ENCODE assay signal across 24 cellular contexts in the genomic region with DNA sequence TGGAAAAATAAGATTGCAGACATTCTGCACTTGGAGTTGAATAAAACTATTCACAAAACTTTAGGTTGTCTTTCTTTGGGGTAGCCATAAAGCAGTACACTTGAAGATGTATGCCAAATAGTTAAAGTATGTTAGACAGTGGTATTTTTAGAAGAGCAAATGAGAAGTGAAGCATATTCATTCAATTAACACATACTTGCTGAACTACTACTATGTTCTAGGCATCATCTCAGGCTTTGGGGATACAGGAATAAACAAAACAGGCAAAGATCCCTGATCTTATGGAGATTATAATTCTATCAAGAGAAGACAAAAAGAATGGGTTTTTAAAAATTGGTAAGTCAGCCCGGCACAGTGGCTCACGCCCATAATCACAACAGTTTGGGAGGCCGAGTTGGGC. TPM values are rescaled to one million over a fixed set of nuclear protein-coding genes. Genes with fewer than 3 reads are reported as not detected.
A peak's percentile ranks its signal among the peaks of the same experiment; 100 is the strongest.
DNase-seq lines count a peak whose midpoint lies in the region; ATAC-seq, FAIRE-seq and TF ChIP-seq lines count a peak whose summit lies in the region.
"Had no signal": no experiment of that assay in that cellular context is flagged by ENCODE, and none has a peak within 500 bp of the region (broad histone marks: within the 10 kb centered on the region; RNA-seq: fewer than 3 reads in every experiment).

No MANE protein-coding gene starts in this region.

- FAIRE-seq in GM12892 (lab: Jason Lieb, UNC): peak; percentile 27
- FAIRE-seq: A549, GM12878, GM19239 had no signal

- H3K36me3 Mint-ChIP-seq in activated naive CD8-positive, alpha-beta T cell: peaks cover 9% of the 10 kb centered on the region
- peaks cover 12% of the 10 kb centered on the region for H3K36me3 Mint-ChIP-seq in activated naive CD8-positive, alpha-beta T cell treated with anti-CD3 and anti-CD28 coated beads, Interleukin-2, amount 50 U/mL, for 24 hours (ENCODE audit: low read depth)

- H3K9ac ChIP-seq in SK-N-MC (ENCODE audit: insufficient read length): no peak overlapping the region
- H3K9ac ChIP-seq: BLaER1 treated with 17β-estradiol and CSF1 and Interleukin-3, amounts not matched to agents 10 nM and 100 nM had no signal

- no peak for DNase-seq in activated naive CD8-positive, alpha-beta T cell treated with anti-CD3 and anti-CD28 coated beads, Interleukin-2, amount 50 U/mL, for 24 hours
- no peak for DNase-seq in GM12892 (ENCODE audit: insufficient read length)
- DNase-seq in SK-N-MC (ENCODE audit: low read depth, low spot score): no peak
- DNase-seq in gastrocnemius medialis: no peak
- no peak for DNase-seq in pons (ENCODE audit: low spot score)
- no peak for DNase-seq in HT-29 (ENCODE audit: low spot score)
- DNase-seq: AML-193; CD4-positive, alpha-beta T cell; CD8-positive, alpha-beta T cell; DMS 273 treated with DMSO at 0.1 percent for 48 hours; DMS153; DMS53; DMS79; DND-41; EL; GDM1 had no signal

- H3K27me3 Mint-ChIP-seq in activated naive CD8-positive, alpha-beta T cell: no peaks in the 10 kb centered on the region
- no peaks in the 10 kb centered on the region for H3K27me3 Mint-ChIP-seq in activated naive CD8-positive, alpha-beta T cell treated with anti-CD3 and anti-CD28 coated beads, Interleukin-2, amount 50 U/mL, for 24 hours
- H3K27me3 Mint-ChIP-seq: B cell; CD4-positive, alpha-beta T cell had no signal

- peaks cover 10% of the 10 kb centered on the region for H3K4me1 Mint-ChIP-seq in activated naive CD8-positive, alpha-beta T cell (ENCODE audit: low read depth)
- peaks cover 11% of the 10 kb centered on the region for H3K4me1 Mint-ChIP-seq in activated naive CD8-positive, alpha-beta T cell treated with anti-CD3 and anti-CD28 coated beads, Interleukin-2, amount 50 U/mL, for 24 hours

- H3K27ac Mint-ChIP-seq in activated naive CD8-positive, alpha-beta T cell: peak overlapping the region; percentile 41
- H3K27ac Mint-ChIP-seq in activated naive CD8-positive, alpha-beta T cell treated with anti-CD3 and anti-CD28 coated beads, Interleukin-2, amount 50 U/mL, for 24 hours: no peak overlapping the region
- H3K27ac Mint-ChIP-seq: B cell; CD4-positive, alpha-beta T cell; CD8-positive, alpha-beta T cell had no signal

- intact Hi-C loops in gastrocnemius medialis (cut with DNase I; ENCODE audit: low total_unique reads): loop anchor here (10.0 kb wide), 1 partner anchor 67 kb away; a partner anchor contains a TSS

- H3K4me3 ChIP-seq in SK-N-MC (no peak overlapping the region), gastrocnemius medialis (no peak overlapping the region)
- H3K4me3 ChIP-seq: A549; BLaER1 treated with 17β-estradiol and CSF1 and Interleukin-3, amounts not matched to agents 10 nM and 100 nM; GM12878 had no signal

- H3K9me3 ChIP-seq in SK-N-MC (ENCODE audit: low read depth, low read length): no peaks in the 10 kb centered on the region
- no peaks in the 10 kb centered on the region for H3K9me3 ChIP-seq in gastrocnemius medialis
- H3K9me3 ChIP-seq: A549 had no signal

- no peak for ATAC-seq in activated naive CD8-positive, alpha-beta T cell treated with anti-CD3 and anti-CD28 coated beads, Interleukin-2, amount 50 U/mL, for 24 hours
- no peak for ATAC-seq in gastrocnemius medialis
- ATAC-seq: A549; CD8-positive, alpha-beta T cell; GM12878 had no signal

- no peak overlapping the region for H3K4me3 Mint-ChIP-seq in activated naive CD8-positive, alpha-beta T cell
- H3K4me3 Mint-ChIP-seq in activated naive CD8-positive, alpha-beta T cell treated with anti-CD3 and anti-CD28 coated beads, Interleukin-2, amount 50 U/mL, for 24 hours: no peak overlapping the region
- H3K4me3 Mint-ChIP-seq: B cell; CD4-positive, alpha-beta T cell; CD8-positive, alpha-beta T cell had no signal

- H3K36me3 ChIP-seq in SK-N-MC (ENCODE audit: insufficient read depth, low read length) (peaks cover 52% of the 10 kb centered on the region), gastrocnemius medialis (no peaks in the 10 kb centered on the region)

- TF ChIP-seq POLR2A in GM12892 (IDR thresholded peaks at IDR 0.05; ENCODE audit: low read depth, low read length) (no peak), gastrocnemius medialis (IDR thresholded peaks at IDR 0.05) (no peak)

- in situ Hi-C loops in gastrocnemius medialis (cut with MboI; ENCODE audit: low sequenced_read_pairs in 4 of 4): no loop called here

- TF ChIP-seq CTCF in gastrocnemius medialis (IDR thresholded peaks at IDR 0.05 in 4 of 5, conservative IDR thresholded peaks at IDR 0.05 in 1 of 5): no peak

- peak overlapping the region; percentile 50; the same call in 1 of the 2 replicates for H3K27ac ChIP-seq in SK-N-MC
- peak overlapping the region; percentile 23 to 88 (median 52) for H3K27ac ChIP-seq in gastrocnemius medialis
- H3K27ac ChIP-seq: 22Rv1; A549; BLaER1 treated with 17β-estradiol and CSF1 and Interleukin-3, amounts not matched to agents 10 nM and 100 nM; C4-2B had no signal

- H3K9me3 Mint-ChIP-seq in activated naive CD8-positive, alpha-beta T cell (ENCODE audit: low read depth): no peaks in the 10 kb centered on the region
- no peaks in the 10 kb centered on the region for H3K9me3 Mint-ChIP-seq in activated naive CD8-positive, alpha-beta T cell treated with anti-CD3 and anti-CD28 coated beads, Interleukin-2, amount 50 U/mL, for 24 hours
- H3K9me3 Mint-ChIP-seq: CD4-positive, alpha-beta T cell; CD8-positive, alpha-beta T cell had no signal

- H3K4me1 ChIP-seq in gastrocnemius medialis: peaks cover 9 to 10% of the 10 kb centered on the region in 2 donors
- H3K4me1 ChIP-seq: A549 had no signal

- H3K27me3 ChIP-seq in gastrocnemius medialis: no peaks in the 10 kb centered on the region

RNA-seq across cellular contexts. Expression of a gene that starts 29.0 kb away (rescaled TPM):
- 236 TPM for polyA plus RNA-seq in GM12892 (2012; ENCODE audit: missing spikeins)
- total RNA-seq in gastrocnemius medialis: 100 to 1,000 TPM; 113 to 339 (median 248) TPM
- 255 and 257 TPM in 2 replicates for total RNA-seq in HT-29 (2014; rRNA removed; shearing (Covaris generic))
